11 cellular contexts compared by ENCODE assay signal in genomic region chr15:41806291-41807181, GRCh38. TPM values are rescaled to one million over a fixed set of nuclear protein-coding genes. Genes with fewer than 3 reads are reported as not detected.
DNase-seq lines count a peak whose midpoint lies in the region; TF ChIP-seq lines count a peak whose summit lies in the region.
"Had no signal": no experiment of that assay in that cellular context is flagged by ENCODE, and none has a peak within 500 bp of the region (broad histone marks: within the 10 kb centered on the region; RNA-seq: fewer than 3 reads in every experiment).

No MANE protein-coding gene starts in this region.

- CTCF ChIA-PET in GM10248 (lab: Yijun Ruan, JAX) = interaction anchor here (1.1 to 9.4 kb wide), 3 partner anchors 10 to 341 kb away, joined by 3 to 107 read pairs (median 3); partner anchors contain the start of gene MAPKBP1

- H3K27me3 Mint-ChIP-seq in osteocyte (ENCODE audit: unreplicated experiment) (no peaks in the 10 kb centered on the region), chondrocyte (ENCODE audit: low read depth) (no peaks in the 10 kb centered on the region)

- no peak overlapping the region for H3K4me3 Mint-ChIP-seq in osteocyte (ENCODE audit: unreplicated experiment)
- H3K4me3 Mint-ChIP-seq in chondrocyte (ENCODE audit: unreplicated experiment) = no peak overlapping the region

- POLR2A ChIA-PET in GM10248 (lab: Yijun Ruan, JAX) = no interaction called here

- H3K9me3 Mint-ChIP-seq in osteocyte (ENCODE audit: unreplicated experiment) = no peaks in the 10 kb centered on the region
- H3K9me3 Mint-ChIP-seq in chondrocyte (ENCODE audit: low read depth) = no peaks in the 10 kb centered on the region

- H3K27ac Mint-ChIP-seq in osteocyte (ENCODE audit: unreplicated experiment) (peak overlapping the region; percentile 23), chondrocyte (ENCODE audit: unreplicated experiment) (no peak overlapping the region)

- TF ChIP-seq CTCF in epithelial cell of proximal tubule (conservative IDR thresholded peaks at IDR 0.05; ENCODE audit: low read depth, low read length) = peak; percentile 54
- TF ChIP-seq CTCF in osteocyte (IDR thresholded peaks at IDR 0.05) = no peak
- TF ChIP-seq CTCF in GM10248 (IDR thresholded peaks at IDR 0.05; ENCODE audit: control extremely low read depth, extremely low read depth, low read depth, missing control alignments) = no peak
- no peak for TF ChIP-seq CTCF in chondrocyte (IDR thresholded peaks at IDR 0.05)

- H3K4me3 ChIP-seq in epithelial cell of proximal tubule (ENCODE audit: low read depth, low read length) = no peak overlapping the region
- H3K4me3 ChIP-seq: SJSA1 had no signal

- peaks cover 27% of the 10 kb centered on the region for H3K4me1 Mint-ChIP-seq in osteocyte (ENCODE audit: unreplicated experiment)
- peaks cover 13% of the 10 kb centered on the region for H3K4me1 Mint-ChIP-seq in chondrocyte (ENCODE audit: low read depth)

- DNase-seq in ELF-1 (ENCODE audit: low read depth, low spot score) (peak; percentile 69), NCI-H510A treated with DMSO at 0.1 percent for 48 hours (lab: John Stamatoyannopoulos, UW) (peak; percentile 5), epithelial cell of proximal tubule (ENCODE audit: low read depth) (no peak), osteocyte (ENCODE audit: extremely low spot score, unreplicated experiment) (no peak), GM10248 (ENCODE audit: extremely low spot score) (no peak), hippocampal formation (lab: John Stamatoyannopoulos, UW) (no peak), chondrocyte (ENCODE audit: low spot score) (no peak)
- no peak for DNase-seq in activated CD4-positive, alpha-beta T cell treated with anti-CD3 and anti-CD28 coated beads, Interleukin-2, amount 50 U/mL, for 4 hours
- DNase-seq: effector CD8-positive, alpha-beta T cell; MV-4-11 had no signal

- H3K36me3 Mint-ChIP-seq in osteocyte (ENCODE audit: unreplicated experiment) = no peaks in the 10 kb centered on the region
- peaks cover 2% of the 10 kb centered on the region for H3K36me3 Mint-ChIP-seq in chondrocyte (ENCODE audit: low read depth)

RNA-seq across cellular contexts. Expression of gene JMJD7, which starts 21.4 kb away (rescaled TPM):
- total RNA-seq in epithelial cell of proximal tubule (6.6 and 10.4 TPM in 2 replicates), osteocyte (9.1 and 14.0 TPM in 2 replicates), chondrocyte (4.9 to 5.4 TPM (median 5.2 TPM) in 3 replicates)

RNA-seq across cellular contexts. Expression of gene PLA2G4B, which starts 32.1 kb away (rescaled TPM):
- total RNA-seq in epithelial cell of proximal tubule (0.65 and 1.2 TPM in 2 replicates), osteocyte (3.2 and 6.9 TPM in 2 replicates), chondrocyte (2.1 to 3.4 TPM (median 2.9 TPM) in 3 replicates)

RNA-seq across cellular contexts. Expression of gene MAPKBP1, which starts 32.3 kb away (rescaled TPM):
- total RNA-seq in epithelial cell of proximal tubule = 11.9 and 14.4 TPM in 2 replicates
- total RNA-seq in osteocyte = 28.0 and 34.2 TPM in 2 replicates
- 24.9 to 36.6 TPM (median 27.2 TPM) in 3 replicates for total RNA-seq in chondrocyte

Comparison
In these comparisons a context has a peak if more than half of its experiments do, and no peak if none do; other contexts are left out.
1. DNase-seq: peak in ELF-1 (single experiment) and NCI-H510A treated with DMSO at 0.1 percent for 48 hours (single experiment); none in epithelial cell of proximal tubule (single experiment), osteocyte (single experiment), GM10248 (single experiment), activated CD4-positive, alpha-beta T cell treated with anti-CD3 and anti-CD28 coated beads, Interleukin-2, amount 50 U/mL, for 4 hours (0 of 2), hippocampal formation (0 of 2) and chondrocyte (single experiment).